ENCODE assay signal across 1 cellular context in genomic region chr1:171753685-171754380, GRCh38.
TF ChIP-seq lines count a peak whose summit lies in the region.

No MANE protein-coding gene starts in this region.

TF ChIP-seq in K562, 482 proteins besides CTCF, POLR2A, EP300 and RAD21 (continued from another document and continues in another):
- TF ChIP-seq BRF1 (IDR thresholded peaks at IDR 0.05; ENCODE audit: borderline replicate concordance, extremely low read depth, insufficient read length) (no peak), NFIX (CRISPR knock-in tag; IDR thresholded peaks at IDR 0.05; ENCODE audit: low read depth) (no peak), THAP7 (CRISPR knock-in tag; IDR thresholded peaks at IDR 0.05) (no peak), STAG1 (CRISPR knock-in tag; IDR thresholded peaks at IDR 0.05; ENCODE audit: borderline replicate concordance) (no peak), CHAMP1 (IDR thresholded peaks at IDR 0.05) (no peak), ZBTB1 (CRISPR knock-in tag; IDR thresholded peaks at IDR 0.05; ENCODE audit: borderline replicate concordance, low read depth) (no peak), SRF (CRISPR knock-in tag; IDR thresholded peaks at IDR 0.05) (no peak), ZNF592 (IDR thresholded peaks at IDR 0.05) (no peak; the same call in none of the 2 replicates), ZEB2 (IDR thresholded peaks at IDR 0.05) (no peak), ZFP91 (CRISPR knock-in tag; IDR thresholded peaks at IDR 0.05) (no peak), ZNF174 (CRISPR knock-in tag; IDR thresholded peaks at IDR 0.05) (no peak), SP1 (CRISPR knock-in tag; IDR thresholded peaks at IDR 0.05) (no peak), DPF2 (IDR thresholded peaks at IDR 0.05) (peak; percentile 15; the same call in 1 of the 2 replicates), SMAD4 (CRISPR knock-in tag; conservative IDR thresholded peaks at IDR 0.05) (0 out of 2 replicates have a peak, but pooled peaks have one; percentile 10), DLX4 (CRISPR knock-in tag; IDR thresholded peaks at IDR 0.05) (no peak), ILK (tag; IDR thresholded peaks at IDR 0.05; ENCODE audit: borderline replicate concordance, low read depth) (no peak), NR2C1 (IDR thresholded peaks at IDR 0.05) (peak; percentile 88), NR2C1 (tag; IDR thresholded peaks at IDR 0.05) (peak; percentile 92), ZNF740 (CRISPR knock-in tag; IDR thresholded peaks at IDR 0.05) (no peak), ZNF740 (tag; IDR thresholded peaks at IDR 0.05) (no peak), ZKSCAN3 (CRISPR knock-in tag; IDR thresholded peaks at IDR 0.05) (no peak), ARHGAP35 (IDR thresholded peaks at IDR 0.05; ENCODE audit: partially characterized antibody) (no peak), MCM2 (IDR thresholded peaks at IDR 0.05; ENCODE audit: low read depth) (no peak), FOSL1 (tag; conservative IDR thresholded peaks at IDR 0.05) (no peak), RBM22 (IDR thresholded peaks at IDR 0.05; ENCODE audit: low read depth, low read length, poor library complexity, severe bottlenecking) (no peak), ZNF445 (CRISPR knock-in tag; IDR thresholded peaks at IDR 0.05; ENCODE audit: low read depth) (no peak), IFI16 (CRISPR knock-in tag; IDR thresholded peaks at IDR 0.05) (no peak), MNT (conservative IDR thresholded peaks at IDR 0.05) (no peak), CREB5 (CRISPR knock-in tag; IDR thresholded peaks at IDR 0.05) (no peak), REST (CRISPR knock-in tag; IDR thresholded peaks at IDR 0.05; ENCODE audit: low read depth) (no peak), SNIP1 (IDR thresholded peaks at IDR 0.05; ENCODE audit: low read depth) (no peak), PHB (CRISPR knock-in tag; IDR thresholded peaks at IDR 0.05) (no peak), ZNF324 (CRISPR knock-in tag; IDR thresholded peaks at IDR 0.05) (no peak), ZNF707 (CRISPR knock-in tag; conservative IDR thresholded peaks at IDR 0.05) (no peak), TBP (optimal IDR thresholded peaks at IDR 0.05; ENCODE audit: low read depth, low read length) (no peak), E2F5 (CRISPR knock-in tag; IDR thresholded peaks at IDR 0.05) (no peak), RBM14 (IDR thresholded peaks at IDR 0.05; ENCODE audit: borderline replicate concordance, insufficient read depth, low read depth, low read length) (no peak)
